12 cellular contexts compared by ENCODE assay signal in the genomic region with DNA sequence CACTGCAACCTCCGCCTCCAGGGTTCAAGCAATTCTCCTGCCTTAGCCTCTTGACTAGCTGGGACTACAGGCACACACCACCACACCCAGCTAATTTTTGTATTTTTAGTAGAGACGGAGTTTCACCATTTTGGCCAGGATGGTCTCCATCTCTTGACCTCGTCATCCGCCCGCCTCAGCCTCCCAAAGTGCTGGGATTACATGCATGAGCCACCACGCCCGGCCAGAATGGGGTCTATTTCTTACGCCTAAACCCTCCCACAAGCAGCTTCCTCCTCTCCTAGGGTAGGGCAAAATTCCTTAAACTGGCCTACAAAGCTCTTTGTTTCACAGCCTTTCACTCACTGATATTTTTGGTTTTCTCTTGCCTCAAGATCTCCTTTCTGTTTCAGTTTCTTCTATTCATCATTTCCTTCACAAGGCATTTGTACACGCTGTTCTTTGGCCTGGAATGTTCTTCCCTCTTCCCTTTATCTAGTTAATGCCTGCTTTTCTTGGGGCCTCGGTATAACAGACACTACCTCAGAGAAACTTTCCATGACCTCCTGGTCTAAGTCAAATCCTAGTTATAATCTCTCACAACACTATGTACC. TPM values are rescaled to one million over a fixed set of nuclear protein-coding genes. Genes with fewer than 3 reads are reported as not detected.
DNase-seq lines count a peak whose midpoint lies in the region; ATAC-seq, FAIRE-seq and TF ChIP-seq lines count a peak whose summit lies in the region.
"Had no signal": no experiment of that assay in that cellular context is flagged by ENCODE, and none has a peak within 500 bp of the region (broad histone marks: within the 10 kb centered on the region; RNA-seq: fewer than 3 reads in every experiment).

No MANE protein-coding gene starts in this region.

- H3K36me3 ChIP-seq in liver (ENCODE audit: control insufficient read depth in 4 of 4, insufficient read depth in 3 of 4, low read depth in 1 of 4, low read length in 3 of 4) (no peaks in the 10 kb centered on the region), HepG2 (replicated peaks in 1 of 2; ENCODE audit: control insufficient read depth in 1 of 2, insufficient read depth in 2 of 2, low read length in 2 of 2) (no peaks in the 10 kb centered on the region), mucosa of descending colon (ENCODE audit: low read depth) (no peaks in the 10 kb centered on the region)

- no peaks in the 10 kb centered on the region for H3K36me3 Mint-ChIP-seq in progenitor cell of endocrine pancreas (ENCODE audit: insufficient read depth)

- H3K9me3 ChIP-seq in liver (ENCODE audit: control insufficient read depth in 4 of 4, low read length in 3 of 4) (no peaks in the 10 kb centered on the region), HepG2 (ENCODE audit: low read length) (no peaks in the 10 kb centered on the region), mucosa of descending colon (no peaks in the 10 kb centered on the region)

- WGBS in liver: 82% methylated on average over 10 of the region's 10 CpGs
- 93% methylated on average over 10 of the region's 10 CpGs for WGBS in HepG2 (ENCODE audit: low lambda C conversion rate)

- no peak overlapping the region for H3K4me3 Mint-ChIP-seq in progenitor cell of endocrine pancreas (ENCODE audit: low read depth)

- no peak for ATAC-seq in HepG2
- ATAC-seq in mucosa of descending colon: peak; percentile 42
- no peak for ATAC-seq in HG03432 (IDR thresholded peaks at IDR 0.05; ENCODE audit: unreplicated experiment)

- H3K4me3 ChIP-seq in liver (ENCODE audit: low read depth in 1 of 3, low read length in 3 of 3): no peak overlapping the region
- H3K4me3 ChIP-seq in HepG2 (replicated peaks in 1 of 3; ENCODE audit: insufficient read depth in 1 of 3, low read depth in 2 of 3, low read length in 3 of 3): no peak overlapping the region
- peak overlapping the region; percentile 46 for H3K4me3 ChIP-seq in coronary artery
- H3K4me3 ChIP-seq in mucosa of descending colon: no peak overlapping the region

- in situ Hi-C loops in HepG2 (cut with HindIII; ENCODE audit: extremely low pct_ligation_motif_present, low pct_unique_long_range_greater_than_20kb): no loop called here

- H3K4me2 ChIP-seq in HepG2 (ENCODE audit: low read depth, low read length): no peak overlapping the region

- no peak for TF ChIP-seq CTCF in liver (IDR thresholded peaks at IDR 0.05; ENCODE audit: low read depth, low read length, missing input control)
- no peak for TF ChIP-seq CTCF in HepG2 (CRISPR knock-in tag; IDR thresholded peaks at IDR 0.05)
- TF ChIP-seq CTCF in coronary artery (IDR thresholded peaks at IDR 0.05): no peak
- no peak for TF ChIP-seq CTCF in mucosa of descending colon (IDR thresholded peaks at IDR 0.05)
- TF ChIP-seq CTCF in progenitor cell of endocrine pancreas (IDR thresholded peaks at IDR 0.05; ENCODE audit: unreplicated experiment): no peak

- no peak overlapping the region for H2AFZ ChIP-seq in HepG2 (ENCODE audit: low read length)

- H3K4me1 ChIP-seq in liver (ENCODE audit: control insufficient read depth in 4 of 4, insufficient read depth in 4 of 4, low read length in 3 of 4): no peaks in the 10 kb centered on the region
- H3K4me1 ChIP-seq in HepG2 (ENCODE audit: insufficient read depth, low read length): no peaks in the 10 kb centered on the region
- no peaks in the 10 kb centered on the region for H3K4me1 ChIP-seq in mucosa of descending colon (ENCODE audit: low read depth)

- H3K9ac ChIP-seq in liver (ENCODE audit: low read depth in 1 of 2, low read length in 2 of 2) (no peak overlapping the region), HepG2 (ENCODE audit: insufficient read depth, low read depth, low read length) (no peak overlapping the region)

- TF ChIP-seq EP300 in HepG2 (IDR thresholded peaks at IDR 0.05; ENCODE audit: low read depth in 2 of 2, low read length in 2 of 2): no peak
- TF ChIP-seq EP300 in HepG2 (CRISPR knock-in tag; IDR thresholded peaks at IDR 0.05; ENCODE audit: borderline replicate concordance): no peak

- no peak overlapping the region for H3K27ac Mint-ChIP-seq in progenitor cell of endocrine pancreas

- FAIRE-seq in HepG2 (lab: Jason Lieb, UNC): no peak

- no peak for TF ChIP-seq RAD21 in liver (IDR thresholded peaks at IDR 0.05)
- TF ChIP-seq RAD21 in HepG2 (CRISPR knock-in tag; IDR thresholded peaks at IDR 0.05): no peak

- H3K27me3 Mint-ChIP-seq in progenitor cell of endocrine pancreas: no peaks in the 10 kb centered on the region

- H3K27me3 ChIP-seq in liver (ENCODE audit: control insufficient read depth in 4 of 4, insufficient read depth in 4 of 4, low read length in 3 of 4): no peaks in the 10 kb centered on the region
- H3K27me3 ChIP-seq in HepG2 (ENCODE audit: control insufficient read depth in 1 of 2, insufficient read depth in 2 of 2, low read length in 2 of 2): no peaks in the 10 kb centered on the region

- POLR2A ChIA-PET in HepG2 (lab: Yijun Ruan, JAX): no interaction called here

- H3K4me1 Mint-ChIP-seq in progenitor cell of endocrine pancreas (ENCODE audit: low read depth): no peaks in the 10 kb centered on the region

- BruUV-seq in HepG2 (replicated peaks; lab: Mats Ljungman, UMichigan): no TSS peak

- DNase-seq in HepG2 (ENCODE audit: low spot score) (no peak), coronary artery (ENCODE audit: low spot score) (no peak), mucosa of descending colon (no peak), UCSD-AML1 (lab: John Stamatoyannopoulos, UW; ENCODE audit: unreplicated experiment) (no peak), COLO829 (ENCODE audit: low spot score) (no peak), progenitor cell of endocrine pancreas (ENCODE audit: low spot score, unreplicated experiment) (no peak)
- DNase-seq: AML-193; NCI-H1436 treated with DMSO at 0.1 percent for 48 hours; stimulated activated CD4-positive, alpha-beta T cell treated with anti-CD3 and anti-CD28 coated beads, Interleukin-2, amount 100 ng/mL, for 24 hours; T1000 had no signal

- no peak for TF ChIP-seq POLR2A in HepG2 (IDR thresholded peaks at IDR 0.05; ENCODE audit: insufficient read depth in 1 of 2, low read depth in 2 of 2, low read length in 2 of 2)

- peak overlapping the region; percentile 1 to 20 for H3K27ac ChIP-seq in liver (ENCODE audit: low read depth in 1 of 2, low read length in 2 of 2)
- no peak overlapping the region for H3K27ac ChIP-seq in HepG2 (ENCODE audit: extremely low read length, insufficient read depth, low read length)
- peak overlapping the region; percentile 46 to 84 for H3K27ac ChIP-seq in coronary artery

- intact Hi-C loops in HepG2 (cut with micrococcal nuclease; ENCODE audit: unreplicated experiment) (no loop called here), mucosa of descending colon (cut with DNase I, micrococcal nuclease) (no loop called here)

- CTCF ChIA-PET in HepG2 (lab: Yijun Ruan, JAX; ENCODE audit: low intra/inter-chr PET ratio, low total read pairs): no interaction called here

- peaks cover 3% of the 10 kb centered on the region for H3K9me3 Mint-ChIP-seq in progenitor cell of endocrine pancreas (ENCODE audit: low read depth)

- no peaks in the 10 kb centered on the region for H4K20me1 ChIP-seq in HepG2 (ENCODE audit: insufficient read depth, low read length)

- no peaks in the 10 kb centered on the region for H3K79me2 ChIP-seq in HepG2 (ENCODE audit: insufficient read depth, low read length)

RNA-seq across cellular contexts. Expression of a gene that starts 6.7 kb away (rescaled TPM):
- total RNA-seq in liver: 1 to 10 TPM; 2.1 to 8.4 TPM
- polyA plus RNA-seq in liver: 1 to 10 TPM; 4.8 to 5.4 TPM
- 0.66 and 0.88 TPM in 2 replicates for total RNA-seq in HepG2 (2016; rRNA removed; fragmentation: Illumina TruSeq; extraction: Trizol)
- 0.30 and 0.35 TPM in 2 replicates for total RNA-seq in HepG2 (2016; cell fraction: cytosol; rRNA removed; fragmentation: Illumina TruSeq; extraction: Trizol; ENCODE audit: low read depth)
- total RNA-seq in HepG2 (2016; cell fraction: insoluble cytoplasmic fraction; rRNA removed; fragmentation: Illumina TruSeq; extraction: Trizol): 0.48 and 0.65 TPM in 2 replicates
- total RNA-seq in HepG2 (2016; cell fraction: membrane; rRNA removed; fragmentation: Illumina TruSeq; extraction: Trizol): 0.28 and 0.31 TPM in 2 replicates
- 1.1 TPM in 2 replicates for total RNA-seq in HepG2 (2016; cell fraction: nucleus; rRNA removed; fragmentation: Illumina TruSeq; extraction: Trizol)
- 0.67 and 0.70 TPM in 2 replicates for polyA plus RNA-seq in HepG2 (2011; rRNA removed)
- polyA plus RNA-seq in HepG2 (2011; cell fraction: cytosol; rRNA removed): 0.31 and 0.51 TPM in 2 replicates
- polyA plus RNA-seq in HepG2 (2011; cell fraction: nucleus; rRNA removed): 2.0 and 2.3 TPM in 2 replicates
- 1.3 and 1.8 TPM in 2 replicates for polyA plus RNA-seq in HepG2 (2012)
- polyA plus RNA-seq in HepG2 (2016; cell fraction: cytosol; fragmentation: Illumina TruSeq; extraction: Trizol; ENCODE audit: low read depth): 0.01 TPM in 1 of 2 replicates, not detected in the other
- 0.78 and 0.79 TPM in 2 replicates for polyA plus RNA-seq in HepG2 (2016; cell fraction: insoluble cytoplasmic fraction; fragmentation: Illumina TruSeq; extraction: Trizol; ENCODE audit: low read depth)
- 0.10 and 0.11 TPM in 2 replicates for polyA plus RNA-seq in HepG2 (2016; cell fraction: membrane; fragmentation: Illumina TruSeq; extraction: Trizol; ENCODE audit: low read depth)
- polyA plus RNA-seq in HepG2 (2016; cell fraction: nucleus; fragmentation: Illumina TruSeq; extraction: Trizol; ENCODE audit: insufficient read depth, low read depth): 1.2 and 1.6 TPM in 2 replicates
- polyA minus RNA-seq in HepG2 (2011; rRNA and poly(A)+ RNA removed; ENCODE audit: low replicate concordance): 2.5 and 2.8 TPM in 2 replicates
- polyA minus RNA-seq in HepG2 (2011; cell fraction: cytosol; rRNA and poly(A)+ RNA removed): 1.3 and 1.8 TPM in 2 replicates
- polyA minus RNA-seq in HepG2 (2011; cell fraction: nucleus; rRNA and poly(A)+ RNA removed): 4.7 and 4.8 TPM in 2 replicates
- 10 to 100 TPM in 1 of 3 donors, 1 to 10 TPM in 2; 7.4 to 11.0 (median 8.2) TPM for total RNA-seq in mucosa of descending colon
- total RNA-seq in progenitor cell of endocrine pancreas: 2.1 and 2.3 TPM in 2 replicates

RNA-seq across cellular contexts. Expression of a gene that starts 6.8 kb away (rescaled TPM):
- total RNA-seq in liver: 10 to 100 TPM in 1 of 2 donors, 1 to 10 TPM in 1; 9.7 to 18.4 TPM
- polyA plus RNA-seq in liver: 10 to 100 TPM; 15.0 to 18.1 TPM
- 21.0 and 34.7 TPM in 2 replicates for total RNA-seq in HepG2 (2016; rRNA removed; fragmentation: Illumina TruSeq; extraction: Trizol)
- 3.3 TPM in 2 replicates for total RNA-seq in HepG2 (2016; cell fraction: cytosol; rRNA removed; fragmentation: Illumina TruSeq; extraction: Trizol; ENCODE audit: low read depth)
- 19.7 and 32.2 TPM in 2 replicates for total RNA-seq in HepG2 (2016; cell fraction: insoluble cytoplasmic fraction; rRNA removed; fragmentation: Illumina TruSeq; extraction: Trizol)
- total RNA-seq in HepG2 (2016; cell fraction: membrane; rRNA removed; fragmentation: Illumina TruSeq; extraction: Trizol): 9.9 and 11.9 TPM in 2 replicates
- 16.5 and 17.8 TPM in 2 replicates for total RNA-seq in HepG2 (2016; cell fraction: nucleus; rRNA removed; fragmentation: Illumina TruSeq; extraction: Trizol)
- 18.6 and 19.4 TPM in 2 replicates for polyA plus RNA-seq in HepG2 (2011; rRNA removed)
- 10.8 and 16.2 TPM in 2 replicates for polyA plus RNA-seq in HepG2 (2011; cell fraction: cytosol; rRNA removed)
- 23.2 and 32.1 TPM in 2 replicates for polyA plus RNA-seq in HepG2 (2011; cell fraction: nucleus; rRNA removed)
- 44.4 and 46.6 TPM in 2 replicates for polyA plus RNA-seq in HepG2 (2012)
- polyA plus RNA-seq in HepG2 (2016; cell fraction: cytosol; fragmentation: Illumina TruSeq; extraction: Trizol; ENCODE audit: low read depth): 4.4 and 4.6 TPM in 2 replicates
- polyA plus RNA-seq in HepG2 (2016; cell fraction: insoluble cytoplasmic fraction; fragmentation: Illumina TruSeq; extraction: Trizol; ENCODE audit: low read depth): 37.6 and 41.9 TPM in 2 replicates
- 8.6 and 11.3 TPM in 2 replicates for polyA plus RNA-seq in HepG2 (2016; cell fraction: membrane; fragmentation: Illumina TruSeq; extraction: Trizol; ENCODE audit: low read depth)
- polyA plus RNA-seq in HepG2 (2016; cell fraction: nucleus; fragmentation: Illumina TruSeq; extraction: Trizol; ENCODE audit: insufficient read depth, low read depth): 27.4 and 27.8 TPM in 2 replicates
- polyA minus RNA-seq in HepG2 (2011; rRNA and poly(A)+ RNA removed; ENCODE audit: low replicate concordance): 4.2 and 9.1 TPM in 2 replicates
- polyA minus RNA-seq in HepG2 (2011; cell fraction: cytosol; rRNA and poly(A)+ RNA removed): 8.9 and 10.0 TPM in 2 replicates
- 23.0 and 32.8 TPM in 2 replicates for polyA minus RNA-seq in HepG2 (2011; cell fraction: nucleus; rRNA and poly(A)+ RNA removed)
- 10 to 100 TPM; 30.5 to 37.2 (median 33.3) TPM for total RNA-seq in mucosa of descending colon
- 59.9 and 61.6 TPM in 2 replicates for total RNA-seq in progenitor cell of endocrine pancreas
